25 cellular contexts compared by ENCODE assay signal in genomic region chr16:79534143-79534542, GRCh38.
"Had no signal": no experiment of that assay in that cellular context is flagged by ENCODE, and none has a peak within 500 bp of the region (broad histone marks: within the 10 kb centered on the region; RNA-seq: fewer than 3 reads in every experiment).

No MANE protein-coding gene starts in this region.

- H3K4me2 ChIP-seq: neural progenitor cell had no signal

- H3K9ac ChIP-seq: neural progenitor cell had no signal

- H3K9me3 ChIP-seq: ovary, prostate gland, right lobe of liver, sigmoid colon, suprapubic skin, testis, tibial artery, transverse colon, upper lobe of right lung, uterus had no signal

- H3K4me1 ChIP-seq: neural progenitor cell, prostate gland, right lobe of liver, sigmoid colon, suprapubic skin, tibial artery, transverse colon, upper lobe of right lung, uterus had no signal

- H2AFZ ChIP-seq: neural progenitor cell had no signal

- H3K27me3 ChIP-seq: neural progenitor cell, ovary, right lobe of liver, sigmoid colon, suprapubic skin, testis, tibial artery, transverse colon, upper lobe of right lung, uterus had no signal

- ATAC-seq: naive thymus-derived CD4-positive, alpha-beta T cell; natural killer cell; right cardiac atrium; stimulated activated memory B cell treated with anti-CD40 and anti-IgM and Interleukin-4, amounts not matched to agents 10 μg/mL and 1 μg/mL and 100 μg/mL, for 72 hours; stimulated activated naive CD8-positive, alpha-beta T cell treated with anti-CD3 and anti-CD28 coated beads, Interleukin-15, amount 100 ng/mL, for 72 hours; stimulated activated naive CD8-positive, alpha-beta T cell treated with anti-CD3 and anti-CD28 coated beads, Interleukin-15, Interleukin-2, amounts not matched to agents 100 U/mL and 50 U/mL, for 24 hours; upper lobe of right lung had no signal

- H3K36me3 ChIP-seq: neural progenitor cell, ovary, prostate gland, right lobe of liver, sigmoid colon, suprapubic skin, tibial artery, transverse colon, upper lobe of right lung, uterus had no signal

- H3K4me3 ChIP-seq: neural progenitor cell, ovary, prostate gland, right lobe of liver, sigmoid colon, suprapubic skin, testis, tibial artery, transverse colon, upper lobe of right lung, uterus had no signal

- DNase-seq: naive thymus-derived CD4-positive, alpha-beta T cell; natural killer cell; occipital lobe; ovary; right cardiac atrium; right lobe of liver; sigmoid colon; small intestine; stimulated activated CD4-positive, alpha-beta T cell treated with anti-CD3 and anti-CD28 coated beads, Interleukin-15, amount 100 ng/mL, for 24 hours; stimulated activated CD4-positive, alpha-beta T cell treated with anti-CD3 and anti-CD28 coated beads, Interleukin-4, amount 100 ng/mL, for 1 hour; stimulated activated CD4-positive, alpha-beta T cell treated with anti-CD3 and anti-CD28 coated beads, Interleukin-4, amount 100 ng/mL, for 4 hours; stimulated activated CD8-positive, alpha-beta memory T cell treated with anti-CD3 and anti-CD28 coated beads, Interleukin-4, amount 100 ng/mL, for 48 hours; stimulated activated naive CD4-positive, alpha-beta T cell; stimulated activated naive CD8-positive, alpha-beta T cell treated with anti-CD3 and anti-CD28 coated beads, Interleukin-15, amount 100 ng/mL, for 72 hours; stimulated activated naive CD8-positive, alpha-beta T cell treated with anti-CD3 and anti-CD28 coated beads, Interleukin-15, Interleukin-2, amounts not matched to agents 100 U/mL and 50 U/mL, for 24 hours; substantia nigra; testis; tibial artery; transverse colon; upper lobe of right lung; uterus had no signal

- H3K27ac ChIP-seq: neural progenitor cell, ovary, prostate gland, right lobe of liver, sigmoid colon, suprapubic skin, testis, tibial artery, transverse colon, upper lobe of right lung, uterus had no signal
